In genomic region chr6:143673638-143674037, GRCh38 we compare ENCODE assay signal across 10 cellular contexts. TPM values are rescaled to one million over a fixed set of nuclear protein-coding genes. Genes with fewer than 3 reads are reported as not detected.
DNase-seq lines count a peak whose midpoint lies in the region; ATAC-seq and TF ChIP-seq lines count a peak whose summit lies in the region.
"Had no signal": no experiment of that assay in that cellular context is flagged by ENCODE, and none has a peak within 500 bp of the region (broad histone marks: within the 10 kb centered on the region; RNA-seq: fewer than 3 reads in every experiment).

No MANE protein-coding gene starts in this region.

- peaks cover 43% of the 10 kb centered on the region for H3K4me1 ChIP-seq in ACC112 (ENCODE audit: control insufficient read depth, insufficient read depth, low read length, unreplicated experiment)
- H3K4me1 ChIP-seq in body of pancreas, result peaks cover 7% of the 10 kb centered on the region

- H3K9me3 ChIP-seq in body of pancreas, result no peaks in the 10 kb centered on the region

- H3K27ac ChIP-seq in ACC112 (ENCODE audit: low read depth, low read length) (peak overlapping the region; percentile 44), body of pancreas (peak overlapping the region in 2 of 4 donors; percentile 45 to 58)

- DNase-seq in HS-27A (ENCODE audit: low read depth), result peak; percentile 56
- DNase-seq in body of pancreas, result no peak
- DNase-seq in lung microvascular endothelial cell (ENCODE audit: low read depth in 2 of 2), result peak; percentile 45 to 82
- DNase-seq in NAMALWA (ENCODE audit: low spot score), result no peak
- no peak for DNase-seq in activated CD4-positive, CD25-positive, alpha-beta regulatory T cell treated with anti-CD3 and anti-CD28 coated beads, Interleukin-2, amount 50 U/mL, for 72 hours
- DNase-seq: activated naive CD4-positive, alpha-beta T cell treated with anti-CD3 and anti-CD28 coated beads for 36 hours; glutamatergic neuron had no signal

- H3K4me3 ChIP-seq in ACC112 (ENCODE audit: low read depth, low read length) (0 out of 2 replicates have a peak overlapping the region, but pooled peaks have one; percentile 0), body of pancreas (no peak overlapping the region)

- H3K27me3 ChIP-seq in ACC112 (ENCODE audit: insufficient read depth, low read length) (no peaks in the 10 kb centered on the region), body of pancreas (no peaks in the 10 kb centered on the region)

- peak overlapping the region; percentile 10 for H2AFZ ChIP-seq in ACC112 (ENCODE audit: low read length, unreplicated experiment)

- H3K79me2 ChIP-seq in ACC112 (ENCODE audit: control insufficient read depth, insufficient read depth, low read length, unreplicated experiment), result no peaks in the 10 kb centered on the region

- 56 to 58% methylated on average over 4 of the region's 4 CpGs for WGBS in body of pancreas, 2 donors

- intact Hi-C loops in body of pancreas (cut with DNase I), result no loop called here

- no peak for TF ChIP-seq CTCF in body of pancreas (IDR thresholded peaks at IDR 0.05)

- ATAC-seq in body of pancreas, result peak; percentile 52
- ATAC-seq in HG02623 (IDR thresholded peaks at IDR 0.05; ENCODE audit: unreplicated experiment), result no peak
- no peak for ATAC-seq in GM21381 (IDR thresholded peaks at IDR 0.05; ENCODE audit: unreplicated experiment)

- H3K36me3 ChIP-seq in ACC112 (ENCODE audit: insufficient read depth, low read length) (no peaks in the 10 kb centered on the region), body of pancreas (replicated peaks in 1 of 2; ENCODE audit: insufficient read depth in 1 of 2, low read depth in 2 of 2) (no peaks in the 10 kb centered on the region)

- no peak for TF ChIP-seq POLR2A in body of pancreas (IDR thresholded peaks at IDR 0.05)

RNA-seq across cellular contexts. Expression of gene PHACTR2, which starts 4.1 kb away (rescaled TPM):
- total RNA-seq in body of pancreas (10 to 100 TPM; 17.9 to 35.6 TPM), lung microvascular endothelial cell (145 and 207 TPM in 2 replicates)

Comparison
In these comparisons a context has a peak if more than half of its experiments do, and no peak if none do; other contexts are left out.
1. DNase-seq: peak in HS-27A (single experiment) and lung microvascular endothelial cell (2 of 2); none in body of pancreas (0 of 4), NAMALWA (single experiment) and activated CD4-positive, CD25-positive, alpha-beta regulatory T cell treated with anti-CD3 and anti-CD28 coated beads, Interleukin-2, amount 50 U/mL, for 72 hours (single experiment).